Comparison of ENCODE assay signal across 20 cellular contexts in the genomic region with DNA sequence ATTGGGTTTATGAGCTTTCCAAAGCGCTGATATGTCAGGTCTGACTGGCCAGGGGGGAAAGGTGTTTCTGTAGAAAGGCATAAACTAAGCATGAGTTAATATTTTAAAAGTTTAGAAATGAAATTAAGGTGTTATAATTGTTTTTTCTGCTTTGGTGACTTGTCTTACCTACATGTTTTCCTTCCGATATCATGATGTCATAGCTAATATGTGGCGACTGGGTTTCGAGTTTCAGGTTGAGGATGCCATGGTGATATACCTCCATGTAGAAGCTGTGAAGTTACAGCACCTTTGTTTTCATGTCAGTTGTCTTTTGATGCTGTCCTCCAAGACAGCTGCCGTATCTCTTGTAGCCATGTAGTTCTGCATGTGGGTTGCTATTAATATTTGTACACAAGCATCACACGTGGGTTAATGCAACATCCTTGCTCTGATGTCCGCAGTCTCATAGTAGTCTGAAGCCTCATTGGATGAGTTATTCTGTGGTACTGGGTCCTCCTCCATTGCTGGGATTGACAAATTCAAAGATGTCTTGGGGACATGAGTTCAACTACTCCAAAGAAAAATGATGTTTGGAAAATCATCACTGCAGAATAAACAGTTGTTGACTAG.
DNase-seq lines count a peak whose midpoint lies in the region; ATAC-seq, FAIRE-seq and TF ChIP-seq lines count a peak whose summit lies in the region.
"Had no signal": no experiment of that assay in that cellular context is flagged by ENCODE, and none has a peak within 500 bp of the region (broad histone marks: within the 10 kb centered on the region; RNA-seq: fewer than 3 reads in every experiment).

No MANE protein-coding gene starts in this region.

- SMC1A ChIA-PET in GM12878 (lab: Charles Lee; ENCODE audit: uncharacterized antibody, unreplicated experiment): interaction anchor here (0.9 to 11.4 kb wide), 9 partner anchors 9 to 152 kb away, joined by 3 to 224 read pairs (median 4); no protein-coding TSS in a partner anchor

- peaks cover 24 to 59% (median 49%) of the 10 kb centered on the region in 9 donors for H3K4me1 ChIP-seq in heart right ventricle
- peaks cover 12% of the 10 kb centered on the region for H3K4me1 ChIP-seq in GM12878 (ENCODE audit: control insufficient read depth, insufficient read depth, low read length)
- H3K4me1 ChIP-seq in osteoblast (ENCODE audit: insufficient read depth, low read length): peaks cover 24% of the 10 kb centered on the region
- H3K4me1 ChIP-seq in smooth muscle cell (ENCODE audit: low read depth): peaks cover 5% of the 10 kb centered on the region

- no peak for FAIRE-seq in GM12878 (lab: Jason Lieb, UNC)

- H3K9ac ChIP-seq in GM12878 (ENCODE audit: control insufficient read depth, insufficient read depth, low read length) (no peak overlapping the region), smooth muscle cell (ENCODE audit: low read depth) (no peak overlapping the region)
- H3K9ac ChIP-seq: GM23248 had no signal

- TF ChIP-seq POLR2A in GM12878 (IDR thresholded peaks at IDR 0.05; ENCODE audit: low read depth, low read length): no peak

- TF ChIP-seq EP300 in GM12878 (IDR thresholded peaks at IDR 0.05; ENCODE audit: borderline replicate concordance in 1 of 2, control insufficient read depth in 1 of 2, low read depth in 2 of 2, low read length in 2 of 2): no peak

- H3K9me3 ChIP-seq in heart right ventricle (peaks cover 0 to 20% (median under 1%) of the 10 kb centered on the region in 11 donors), GM12878 (replicated peaks; ENCODE audit: control insufficient read depth, insufficient read depth, low read length) (no peaks in the 10 kb centered on the region; the same call in 1 of the 3 replicates), osteoblast (ENCODE audit: low read depth, low read length) (no peaks in the 10 kb centered on the region), smooth muscle cell (replicated peaks; ENCODE audit: low read depth) (no peaks in the 10 kb centered on the region)
- H3K9me3 ChIP-seq: Peyer's patch had no signal

- WGBS in heart right ventricle, 2 donors: 87 to 90% methylated on average over 7 of the region's 7 CpGs
- 54% methylated on average over 7 of the region's 7 CpGs for WGBS in GM12878 (ENCODE audit: insufficient coverage, insufficient replicate concordance, low lambda C conversion rate, missing lambda C conversion rate)
- WGBS in smooth muscle cell (ENCODE audit: low lambda C conversion rate): 96% methylated on average over 7 of the region's 7 CpGs

- in situ Hi-C loops in GM12878 (cut with MboI): no loop called here

- H3K4me3 ChIP-seq in heart right ventricle (no peak overlapping the region), GM12878 (no peak overlapping the region), osteoblast (ENCODE audit: insufficient read depth, low read length) (no peak overlapping the region), smooth muscle cell (no peak overlapping the region)
- H3K4me3 ChIP-seq: GM23248, Peyer's patch had no signal

- intact Hi-C loops in heart right ventricle (cut with DNase I) (loop anchor here in 4 of 10 donors (5.0 to 10.0 kb wide), 3 partner anchors 40 to 57 kb away; no protein-coding TSS in a partner anchor), Right ventricle myocardium inferior (cut with DNase I) (loop anchor here (2.0 to 5.0 kb wide), 2 partner anchors 41 to 60 kb away; no protein-coding TSS in a partner anchor), GM12878 (cut with micrococcal nuclease; ENCODE audit: unreplicated experiment) (no loop called here)

- DNase-seq in heart right ventricle: no peak
- no peak for DNase-seq in Right ventricle myocardium inferior (ENCODE audit: missing footprints)
- no peak for DNase-seq in GM12878 (ENCODE audit: low read depth, low spot score)
- no peak for DNase-seq in osteoblast (ENCODE audit: insufficient read length, low spot score, missing footprints)
- no peak for DNase-seq in smooth muscle cell (lab: John Stamatoyannopoulos, UW; ENCODE audit: unreplicated experiment)
- no peak for DNase-seq in NCI-H2227 treated with DMSO at 0.1 percent for 48 hours (lab: John Stamatoyannopoulos, UW)
- no peak for DNase-seq in activated CD4-positive, CD25-positive, alpha-beta regulatory T cell treated with anti-CD3 and anti-CD28 coated beads, Interleukin-2, amount 50 U/mL, for 72 hours
- no peak for DNase-seq in stimulated activated CD4-positive, alpha-beta T cell treated with anti-CD3 and anti-CD28 coated beads, Interleukin-12 subunit alpha, Interleukin-12 subunit beta, amount 100 ng/mL, for 4 hours
- DNase-seq: AML-193; CD8-positive, alpha-beta memory T cell; GDM1; H9; Kasumi-1; NCI-H1694; NCI-H2081; NCI-H2171 treated with DMSO at 0.1 percent for 48 hours; NCI-H526; Peyer's patch had no signal

- H4K20me1 ChIP-seq in GM12878 (ENCODE audit: control insufficient read depth, insufficient read depth) (no peaks in the 10 kb centered on the region), osteoblast (ENCODE audit: insufficient read depth, low read length) (no peaks in the 10 kb centered on the region), smooth muscle cell (ENCODE audit: low read depth) (peaks cover 68% of the 10 kb centered on the region)

- H3K79me2 ChIP-seq in GM12878 (ENCODE audit: control insufficient read depth, insufficient read depth, low read length) (no peaks in the 10 kb centered on the region), osteoblast (ENCODE audit: insufficient read depth, low read length) (no peaks in the 10 kb centered on the region), smooth muscle cell (ENCODE audit: low read depth) (peaks cover 8% of the 10 kb centered on the region)

- CTCF ChIA-PET in GM12878 (lab: Yijun Ruan, JAX): interaction anchor here (0.8 to 1.4 kb wide), 4 partner anchors 14 to 239 kb away, joined by 3 to 5 read pairs (median 4); no protein-coding TSS in a partner anchor

- RAD21 ChIA-PET in GM12878 (lab: Charles Lee; ENCODE audit: unreplicated experiment): interaction anchor here (0.5 to 1.3 kb wide), 6 partner anchors 10 to 54 kb away, joined by 3 to 6 read pairs (median 3); no protein-coding TSS in a partner anchor

- POLR2A ChIA-PET in GM12878 (lab: Charles Lee): interaction anchor here (0.6 to 1.3 kb wide), 3 partner anchors 19 to 39 kb away, joined by 3 to 4 read pairs (median 3); no protein-coding TSS in a partner anchor

- ATAC-seq in heart right ventricle: no peak
- ATAC-seq in Right ventricle myocardium inferior: no peak
- peak; percentile 47 for ATAC-seq in GM12878

- BruUV-seq in GM12878 (replicated peaks; lab: Mats Ljungman, UMichigan): no TSS peak

- no peak for TF ChIP-seq CTCF in heart right ventricle (IDR thresholded peaks at IDR 0.05)
- no peak for TF ChIP-seq CTCF in GM12878 (IDR thresholded peaks at IDR 0.05 in 2 of 3, conservative IDR thresholded peaks at IDR 0.05 in 1 of 3; ENCODE audit: control insufficient read depth in 2 of 3, extremely low read depth in 1 of 3, insufficient read depth in 1 of 3, low read depth in 3 of 3, low read length in 3 of 3)
- TF ChIP-seq CTCF in osteoblast (IDR thresholded peaks at IDR 0.05; ENCODE audit: extremely low read depth, low read depth, low read length): no peak
- TF ChIP-seq CTCF in smooth muscle cell (IDR thresholded peaks at IDR 0.05; ENCODE audit: borderline replicate concordance, insufficient read depth, poor library complexity, severe bottlenecking): no peak

- peaks cover 0 to 5% (median 0%) of the 10 kb centered on the region in 9 donors for H3K36me3 ChIP-seq in heart right ventricle
- peaks cover 0 to 4% of the 10 kb centered on the region in 2 experiments; a peak in 1 of 4 replicates for H3K36me3 ChIP-seq in GM12878 (ENCODE audit: control insufficient read depth in 2 of 2, insufficient read depth in 2 of 2, low read length in 1 of 2)
- no peaks in the 10 kb centered on the region for H3K36me3 ChIP-seq in osteoblast (ENCODE audit: insufficient read depth, low read length)
- H3K36me3 ChIP-seq in smooth muscle cell (ENCODE audit: low read depth): no peaks in the 10 kb centered on the region
- H3K36me3 ChIP-seq: Peyer's patch had no signal

- H3K27me3 ChIP-seq in heart right ventricle (no peaks in the 10 kb centered on the region), GM12878 (replicated peaks in 1 of 2; ENCODE audit: control insufficient read depth in 2 of 2, insufficient read depth in 2 of 2, low read length in 1 of 2) (no peaks in the 10 kb centered on the region), osteoblast (ENCODE audit: insufficient read depth, low read length) (no peaks in the 10 kb centered on the region), smooth muscle cell (ENCODE audit: low read depth) (no peaks in the 10 kb centered on the region)
- H3K27me3 ChIP-seq: Peyer's patch had no signal

- H3F3A ChIP-seq in smooth muscle cell (ENCODE audit: low read depth): peaks cover 7% of the 10 kb centered on the region

- H2AFZ ChIP-seq in GM12878 (ENCODE audit: control insufficient read depth, low read depth, low read length): no peak overlapping the region
- H2AFZ ChIP-seq in osteoblast (ENCODE audit: low read length): no peak overlapping the region
- no peak overlapping the region for H2AFZ ChIP-seq in smooth muscle cell (ENCODE audit: low read depth)
- H2AFZ ChIP-seq: GM23248 had no signal

- no peak for TF ChIP-seq RAD21 in GM12878 (IDR thresholded peaks at IDR 0.05; ENCODE audit: insufficient read depth, low read depth, low read length)

- H3K4me2 ChIP-seq in GM12878 (ENCODE audit: control insufficient read depth, insufficient read depth) (no peak overlapping the region), osteoblast (ENCODE audit: insufficient read depth, low read length) (peak overlapping the region; percentile 27), smooth muscle cell (peak overlapping the region; percentile 30)

- H3K27ac ChIP-seq in heart right ventricle: peak overlapping the region in 7 of 10 donors; percentile 15 to 67 (median 52)
- H3K27ac ChIP-seq in GM12878 (ENCODE audit: control insufficient read depth, insufficient read depth): no peak overlapping the region
- no peak overlapping the region for H3K27ac ChIP-seq in osteoblast (ENCODE audit: low read depth, low read length)
- no peak overlapping the region for H3K27ac ChIP-seq in smooth muscle cell (ENCODE audit: low read depth)
- H3K27ac ChIP-seq: C4-2B, GM23248 had no signal

TF ChIP-seq in GM12878, 131 proteins besides CTCF, POLR2A, EP300 and RAD21:
- TF ChIP-seq ATF7 (IDR thresholded peaks at IDR 0.05; ENCODE audit: low read depth) (peak; percentile 68), KDM1A (IDR thresholded peaks at IDR 0.05; ENCODE audit: borderline replicate concordance) (no peak)
TF ChIP-seq in GM12878: peak in this region for 1.

Comparison
In these comparisons a context has a peak if more than half of its experiments do, and no peak if none do; other contexts are left out.
1. H3K27ac ChIP-seq: peak in heart right ventricle (7 of 10); none in GM12878 (single experiment), osteoblast (single experiment) and smooth muscle cell (single experiment).